Comparison of ENCODE assay signal across 2 cellular contexts in genomic region chr4:98558366-98558765, GRCh38.
TF ChIP-seq lines count a peak whose summit lies in the region.

No MANE protein-coding gene starts in this region.

TF ChIP-seq in GM23338, 12 proteins besides CTCF, POLR2A, EP300 and RAD21:
- TF ChIP-seq NANOG (IDR thresholded peaks at IDR 0.05; ENCODE audit: borderline replicate concordance): peak; percentile 32; the same call in 1 of the 2 replicates
- TF ChIP-seq, protein P1, sequence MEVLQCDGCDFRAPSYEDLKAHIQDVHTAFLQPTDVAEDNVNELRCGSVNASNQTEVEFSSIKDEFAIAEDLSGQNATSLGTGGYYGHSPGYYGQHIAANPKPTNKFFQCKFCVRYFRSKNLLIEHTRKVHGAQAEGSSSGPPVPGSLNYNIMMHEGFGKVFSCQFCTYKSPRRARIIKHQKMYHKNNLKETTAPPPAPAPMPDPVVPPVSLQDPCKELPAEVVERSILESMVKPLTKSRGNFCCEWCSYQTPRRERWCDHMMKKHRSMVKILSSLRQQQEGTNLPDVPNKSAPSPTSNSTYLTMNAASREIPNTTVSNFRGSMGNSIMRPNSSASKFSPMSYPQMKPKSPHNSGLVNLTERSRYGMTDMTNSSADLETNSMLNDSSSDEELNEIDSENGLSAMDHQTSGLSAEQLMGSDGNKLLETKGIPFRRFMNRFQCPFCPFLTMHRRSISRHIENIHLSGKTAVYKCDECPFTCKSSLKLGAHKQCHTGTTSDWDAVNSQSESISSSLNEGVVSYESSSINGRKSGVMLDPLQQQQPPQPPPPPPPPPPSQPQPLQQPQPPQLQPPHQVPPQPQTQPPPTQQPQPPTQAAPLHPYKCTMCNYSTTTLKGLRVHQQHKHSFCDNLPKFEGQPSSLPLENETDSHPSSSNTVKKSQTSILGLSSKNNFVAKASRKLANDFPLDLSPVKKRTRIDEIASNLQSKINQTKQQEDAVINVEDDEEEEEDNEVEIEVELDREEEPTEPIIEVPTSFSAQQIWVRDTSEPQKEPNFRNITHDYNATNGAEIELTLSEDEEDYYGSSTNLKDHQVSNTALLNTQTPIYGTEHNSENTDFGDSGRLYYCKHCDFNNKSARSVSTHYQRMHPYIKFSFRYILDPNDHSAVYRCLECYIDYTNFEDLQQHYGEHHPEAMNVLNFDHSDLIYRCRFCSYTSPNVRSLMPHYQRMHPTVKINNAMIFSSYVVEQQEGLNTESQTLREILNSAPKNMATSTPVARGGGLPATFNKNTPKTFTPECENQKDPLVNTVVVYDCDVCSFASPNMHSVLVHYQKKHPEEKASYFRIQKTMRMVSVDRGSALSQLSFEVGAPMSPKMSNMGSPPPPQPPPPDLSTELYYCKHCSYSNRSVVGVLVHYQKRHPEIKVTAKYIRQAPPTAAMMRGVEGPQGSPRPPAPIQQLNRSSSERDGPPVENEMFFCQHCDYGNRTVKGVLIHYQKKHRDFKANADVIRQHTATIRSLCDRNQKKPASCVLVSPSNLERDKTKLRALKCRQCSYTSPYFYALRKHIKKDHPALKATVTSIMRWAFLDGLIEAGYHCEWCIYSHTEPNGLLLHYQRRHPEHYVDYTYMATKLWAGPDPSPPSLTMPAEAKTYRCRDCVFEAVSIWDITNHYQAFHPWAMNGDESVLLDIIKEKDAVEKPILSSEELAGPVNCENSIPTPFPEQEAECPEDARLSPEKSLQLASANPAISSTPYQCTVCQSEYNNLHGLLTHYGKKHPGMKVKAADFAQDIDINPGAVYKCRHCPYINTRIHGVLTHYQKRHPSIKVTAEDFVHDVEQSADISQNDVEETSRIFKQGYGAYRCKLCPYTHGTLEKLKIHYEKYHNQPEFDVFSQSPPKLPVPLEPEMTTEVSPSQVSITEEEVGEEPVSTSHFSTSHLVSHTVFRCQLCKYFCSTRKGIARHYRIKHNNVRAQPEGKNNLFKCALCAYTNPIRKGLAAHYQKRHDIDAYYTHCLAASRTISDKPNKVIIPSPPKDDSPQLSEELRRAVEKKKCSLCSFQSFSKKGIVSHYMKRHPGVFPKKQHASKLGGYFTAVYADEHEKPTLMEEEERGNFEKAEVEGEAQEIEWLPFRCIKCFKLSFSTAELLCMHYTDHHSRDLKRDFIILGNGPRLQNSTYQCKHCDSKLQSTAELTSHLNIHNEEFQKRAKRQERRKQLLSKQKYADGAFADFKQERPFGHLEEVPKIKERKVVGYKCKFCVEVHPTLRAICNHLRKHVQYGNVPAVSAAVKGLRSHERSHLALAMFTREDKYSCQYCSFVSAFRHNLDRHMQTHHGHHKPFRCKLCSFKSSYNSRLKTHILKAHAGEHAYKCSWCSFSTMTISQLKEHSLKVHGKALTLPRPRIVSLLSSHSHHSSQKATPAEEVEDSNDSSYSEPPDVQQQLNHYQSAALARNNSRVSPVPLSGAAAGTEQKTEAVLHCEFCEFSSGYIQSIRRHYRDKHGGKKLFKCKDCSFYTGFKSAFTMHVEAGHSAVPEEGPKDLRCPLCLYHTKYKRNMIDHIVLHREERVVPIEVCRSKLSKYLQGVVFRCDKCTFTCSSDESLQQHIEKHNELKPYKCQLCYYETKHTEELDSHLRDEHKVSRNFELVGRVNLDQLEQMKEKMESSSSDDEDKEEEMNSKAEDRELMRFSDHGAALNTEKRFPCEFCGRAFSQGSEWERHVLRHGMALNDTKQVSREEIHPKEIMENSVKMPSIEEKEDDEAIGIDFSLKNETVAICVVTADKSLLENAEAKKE (CRISPR knock-in tag; IDR thresholded peaks at IDR 0.05): no peak

TF ChIP-seq in H1, 55 proteins besides CTCF, POLR2A, EP300 and RAD21:
- TF ChIP-seq SRF (IDR thresholded peaks at IDR 0.05; ENCODE audit: low read depth, low read length) (no peak), ATF2 (IDR thresholded peaks at IDR 0.05; ENCODE audit: low read length) (no peak), NANOG (IDR thresholded peaks at IDR 0.05; ENCODE audit: insufficient read depth, low read depth, low read length, poor library complexity, severe bottlenecking) (peak; percentile 19), ASH2L (IDR thresholded peaks at IDR 0.05; ENCODE audit: low read length) (peak; percentile 32), SIRT6 (IDR thresholded peaks at IDR 0.05; ENCODE audit: low read length) (no peak), SAP30 (IDR thresholded peaks at IDR 0.05; ENCODE audit: insufficient read depth, insufficient replicate concordance, low read length) (no peak), GTF2F1 (IDR thresholded peaks at IDR 0.05; ENCODE audit: borderline replicate concordance, low read depth, low read length) (no peak)
TF ChIP-seq in H1: peak in this region for 2.
